In genomic region chr12:113070117-113070906, GRCh38 we compare ENCODE assay signal across 9 cellular contexts. TPM values are rescaled to one million over a fixed set of nuclear protein-coding genes. Genes with fewer than 3 reads are reported as not detected.
DNase-seq lines count a peak whose midpoint lies in the region; ATAC-seq and TF ChIP-seq lines count a peak whose summit lies in the region.
"Had no signal": no experiment of that assay in that cellular context is flagged by ENCODE, and none has a peak within 500 bp of the region (broad histone marks: within the 10 kb centered on the region; RNA-seq: fewer than 3 reads in every experiment).

No MANE protein-coding gene starts in this region.

- H3K4me1 ChIP-seq in NT2/D1 (ENCODE audit: insufficient read depth, insufficient read length) (peaks cover 32% of the 10 kb centered on the region), colonic mucosa (no peaks in the 10 kb centered on the region), subcutaneous abdominal adipose tissue (ENCODE audit: control insufficient read depth in 5 of 5, insufficient read depth in 5 of 5, low read length in 5 of 5) (peaks cover 14 to 93% (median 83%) of the 10 kb centered on the region in 5 donors)

- no peaks in the 10 kb centered on the region for H3K9me3 ChIP-seq in NT2/D1 (ENCODE audit: insufficient read depth, low read length)
- H3K9me3 ChIP-seq in colonic mucosa, result no peaks in the 10 kb centered on the region
- H3K9me3 ChIP-seq in subcutaneous abdominal adipose tissue (ENCODE audit: control insufficient read depth in 5 of 5, low read length in 5 of 5), result no peaks in the 10 kb centered on the region

- peaks cover 17% of the 10 kb centered on the region for H3K27me3 ChIP-seq in NT2/D1 (ENCODE audit: insufficient read depth, insufficient read length)
- no peaks in the 10 kb centered on the region for H3K27me3 ChIP-seq in colonic mucosa
- H3K27me3 ChIP-seq in subcutaneous abdominal adipose tissue (ENCODE audit: control insufficient read depth in 5 of 5, insufficient read depth in 4 of 5, low read length in 5 of 5), result no peaks in the 10 kb centered on the region

- TF ChIP-seq CTCF in colonic mucosa (IDR thresholded peaks at IDR 0.05), result no peak

- no peak for ATAC-seq in HG02970 (IDR thresholded peaks at IDR 0.05; ENCODE audit: low FRiP score, unreplicated experiment)

- intact Hi-C loops in colonic mucosa (cut with DNase I), result no loop called here

- H3K9ac ChIP-seq in NT2/D1 (ENCODE audit: insufficient read length, low read depth) (peak overlapping the region; percentile 21), colonic mucosa (ENCODE audit: low read depth in 2 of 2, low read length in 2 of 2) (no peak overlapping the region), subcutaneous abdominal adipose tissue (ENCODE audit: low read length in 5 of 5) (peak overlapping the region in 3 of 5 donors; percentile 35 to 53 (median 52))

- H3K36me3 ChIP-seq in NT2/D1 (ENCODE audit: insufficient read depth, insufficient read length, low read length), result no peaks in the 10 kb centered on the region
- H3K36me3 ChIP-seq in colonic mucosa, result no peaks in the 10 kb centered on the region
- peaks cover 0 to 2% (median 0%) of the 10 kb centered on the region in 5 donors for H3K36me3 ChIP-seq in subcutaneous abdominal adipose tissue (ENCODE audit: control insufficient read depth in 5 of 5, insufficient read depth in 5 of 5, low read length in 5 of 5)

- H3K27ac ChIP-seq in colonic mucosa (no peak overlapping the region), subcutaneous abdominal adipose tissue (ENCODE audit: low read depth, low read length) (peak overlapping the region; percentile 95)

- peak; percentile 25 for DNase-seq in activated gamma-delta T cell treated with Interleukin-2 at 50 U/mL for 16 hours
- DNase-seq in activated gamma-delta T cell (lab: John Stamatoyannopoulos, UW), result no peak
- DNase-seq in NT2/D1 (ENCODE audit: low read depth, low spot score), result no peak
- DNase-seq in colonic mucosa, result peak; percentile 44
- no peak for DNase-seq in central memory CD4-positive, alpha-beta T cell
- DNase-seq in anterior cingulate cortex (lab: John Stamatoyannopoulos, UW), result no peak

- H3K4me3 ChIP-seq in NT2/D1 (ENCODE audit: insufficient read length, low read depth), result no peak overlapping the region
- H3K4me3 ChIP-seq in colonic mucosa, result no peak overlapping the region
- H3K4me3 ChIP-seq in subcutaneous abdominal adipose tissue (ENCODE audit: low read depth in 1 of 5, low read length in 5 of 5), result peak overlapping the region in 1 of 5 donors; percentile 4
- H3K4me3 ChIP-seq: coronary artery had no signal

RNA-seq across cellular contexts. Expression of gene DTX1, which starts 13.8 kb away (rescaled TPM):
- total RNA-seq in colonic mucosa, result 1 to 10 TPM in 1 of 2 donors, under 1 TPM in 1; 0.82 to 1.3 TPM

Comparison
In these comparisons a context has a peak if more than half of its experiments do, and no peak if none do; other contexts are left out.
1. DNase-seq: peak in activated gamma-delta T cell treated with Interleukin-2 at 50 U/mL for 16 hours (single experiment) and colonic mucosa (single experiment); none in activated gamma-delta T cell (single experiment), NT2/D1 (single experiment), central memory CD4-positive, alpha-beta T cell (single experiment) and anterior cingulate cortex (0 of 58).
2. H3K9ac ChIP-seq: peak in NT2/D1 (single experiment) and subcutaneous abdominal adipose tissue (3 of 5); none in colonic mucosa (0 of 2).